8 cellular contexts compared by ENCODE assay signal in the genomic region with DNA sequence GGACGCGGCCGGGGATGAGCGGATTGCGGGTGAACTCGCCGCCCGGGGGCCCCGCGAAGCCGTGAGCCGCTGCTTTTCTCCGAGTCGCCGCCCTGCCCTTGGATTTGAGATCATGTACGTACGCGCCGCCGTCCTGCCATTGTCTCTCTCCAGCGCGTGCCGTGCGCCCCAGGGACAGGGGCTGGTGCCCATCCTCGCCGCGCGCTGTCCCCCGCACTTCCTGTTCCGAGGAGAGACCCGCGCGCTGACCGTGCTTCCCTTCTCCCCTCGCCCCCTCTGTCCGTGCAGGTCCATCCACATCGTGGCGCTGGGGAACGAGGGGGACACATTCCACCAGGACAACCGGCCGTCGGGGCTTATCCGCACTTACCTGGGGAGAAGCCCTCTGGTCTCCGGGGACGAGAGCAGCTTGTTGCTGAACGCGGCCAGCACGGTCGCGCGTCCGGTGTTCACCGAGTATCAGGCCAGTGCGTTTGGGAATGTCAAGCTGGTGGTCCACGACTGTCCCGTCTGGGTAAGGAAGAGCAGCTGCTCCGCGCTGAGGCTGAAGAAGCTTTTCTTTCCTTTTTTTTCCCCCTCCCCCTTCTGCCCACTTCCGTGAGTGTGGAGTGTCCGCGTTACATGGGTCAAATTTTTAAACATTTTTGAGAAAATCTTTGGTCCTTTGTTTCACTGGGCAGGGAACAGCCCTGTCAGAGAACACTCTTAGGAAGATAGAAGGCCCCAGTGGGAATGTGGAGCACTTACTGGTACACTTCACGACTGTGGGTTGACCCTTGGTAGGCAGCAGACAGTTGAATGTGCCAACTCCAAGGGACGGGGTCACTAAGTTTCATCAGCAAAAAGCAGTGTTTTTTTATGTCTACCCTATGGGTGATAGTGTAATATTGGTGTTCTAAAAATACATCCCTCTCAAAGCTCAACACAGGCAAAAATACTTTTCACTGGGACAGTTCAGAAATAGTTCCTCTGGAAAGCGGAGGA. TPM values are rescaled to one million over a fixed set of nuclear protein-coding genes. Genes with fewer than 3 reads are reported as not detected.
DNase-seq lines count a peak whose midpoint lies in the region; ATAC-seq and TF ChIP-seq lines count a peak whose summit lies in the region.

No MANE protein-coding gene starts in this region.

- peak overlapping the region; percentile 68 for H3K14ac ChIP-seq in trophoblast cell (ENCODE audit: low read length)

- H3K4me3 Mint-ChIP-seq in stimulated activated naive CD8-positive, alpha-beta T cell treated with anti-CD3 and anti-CD28 coated beads, Interleukin-15, Interleukin-2, amounts not matched to agents 100 ng/mL and 50 ng/mL, for 24 hours = peak overlapping the region; percentile 82

- H2BK5ac ChIP-seq in trophoblast cell (ENCODE audit: low read depth, low read length, poor library complexity) = peak overlapping the region; percentile 44

- H3K27ac ChIP-seq in OCI-LY1 (ENCODE audit: low read depth, low read length, poor library complexity, severe bottlenecking) = no peak overlapping the region
- H3K27ac ChIP-seq in heart left ventricle = peak overlapping the region; percentile 84 to 98 (median 94)
- H3K27ac ChIP-seq in trophoblast cell (ENCODE audit: low read depth, low read length) = peak overlapping the region; percentile 88

- no peak for ATAC-seq in stimulated activated naive CD8-positive, alpha-beta T cell treated with anti-CD3 and anti-CD28 coated beads, Interleukin-15, Interleukin-2, amounts not matched to agents 100 U/mL and 50 U/mL, for 24 hours
- peak; percentile 12 for ATAC-seq in HG02970 (IDR thresholded peaks at IDR 0.05; ENCODE audit: low FRiP score, unreplicated experiment)
- peak; percentile 52 to 57 for ATAC-seq in activated naive CD4-positive, alpha-beta T cell treated with anti-CD3 and anti-CD28 coated beads, Interleukin-2, amount 50 U/mL, for 72 hours
- peak; percentile 19 to 53 (median 37) for ATAC-seq in heart left ventricle

- H3K9ac ChIP-seq in OCI-LY1 (ENCODE audit: low read length) = no peak overlapping the region
- H3K9ac ChIP-seq in trophoblast cell (ENCODE audit: low read length) = peak overlapping the region; percentile 97

- peak overlapping the region; percentile 6 for H4K12ac ChIP-seq in trophoblast cell (ENCODE audit: low read depth, low read length)

- H3K18ac ChIP-seq in trophoblast cell (ENCODE audit: low read length) = peak overlapping the region; percentile 94

- TF ChIP-seq CTCF in OCI-LY1 (IDR thresholded peaks at IDR 0.05; ENCODE audit: low read length) (no peak), heart left ventricle (IDR thresholded peaks at IDR 0.05) (no peak)

- H3K4me1 ChIP-seq in OCI-LY1 (ENCODE audit: insufficient read depth, low read length, severe bottlenecking) (peaks cover 6% of the 10 kb centered on the region), heart left ventricle (peaks cover 0 to 70% (median 37%) of the 10 kb centered on the region in 12 donors), trophoblast cell (ENCODE audit: control insufficient read depth in 1 of 2, insufficient read depth in 2 of 2, low read length in 2 of 2) (peaks cover 0 to 12% of the 10 kb centered on the region in 2 experiments)

- H2BK120ac ChIP-seq in trophoblast cell (ENCODE audit: insufficient read depth, low read length, poor library complexity) = peak overlapping the region; percentile 64

- peak overlapping the region; percentile 0 for H2BK12ac ChIP-seq in trophoblast cell (ENCODE audit: low read length)

- no peaks in the 10 kb centered on the region for H3K9me2 ChIP-seq in OCI-LY1 (ENCODE audit: low read depth, low read length)

- peak overlapping the region; percentile 4 for H2AK5ac ChIP-seq in trophoblast cell (ENCODE audit: low read length)

- H3K36me3 ChIP-seq in OCI-LY1 (ENCODE audit: insufficient read depth, low read length) = no peaks in the 10 kb centered on the region
- peaks cover 0 to 8% (median 0%) of the 10 kb centered on the region in 9 donors for H3K36me3 ChIP-seq in heart left ventricle
- H3K36me3 ChIP-seq in trophoblast cell (ENCODE audit: control insufficient read depth in 1 of 2, insufficient read depth in 2 of 2, low read length in 2 of 2) = peaks cover 3 to 7% of the 10 kb centered on the region in 2 experiments

- H4K8ac ChIP-seq in trophoblast cell (ENCODE audit: low read depth, low read length) = peak overlapping the region; percentile 26

- no peaks in the 10 kb centered on the region for H3F3A ChIP-seq in OCI-LY1 (ENCODE audit: insufficient read depth, low read length)

- no peak for DNase-seq in stimulated activated naive CD8-positive, alpha-beta T cell treated with anti-CD3 and anti-CD28 coated beads, Interleukin-15, Interleukin-2, amounts not matched to agents 100 U/mL and 50 U/mL, for 24 hours
- peak; percentile 43 to 58 for DNase-seq in activated naive CD4-positive, alpha-beta T cell treated with anti-CD3 and anti-CD28 coated beads, Interleukin-2, amount 50 U/mL, for 72 hours (ENCODE audit: low spot score in 2 of 2)
- DNase-seq in heart left ventricle (peak; percentile 44 to 82 (median 52)), trophoblast cell (peak in 1 of 2 donors; percentile 28)
- no peak for DNase-seq in effector CD8-positive, alpha-beta T cell (lab: John Stamatoyannopoulos, UW)

- peak overlapping the region; percentile 65 for H3K27ac Mint-ChIP-seq in stimulated activated naive CD8-positive, alpha-beta T cell treated with anti-CD3 and anti-CD28 coated beads, Interleukin-15, Interleukin-2, amounts not matched to agents 100 ng/mL and 50 ng/mL, for 24 hours
- peak overlapping the region; percentile 2 to 85 for H3K27ac Mint-ChIP-seq in activated naive CD4-positive, alpha-beta T cell treated with anti-CD3 and anti-CD28 coated beads, Interleukin-2, amount 50 U/mL, for 72 hours

- TF ChIP-seq POLR2A in heart left ventricle (IDR thresholded peaks at IDR 0.05) = no peak

- H3K4me3 ChIP-seq in OCI-LY1 (ENCODE audit: low read depth, low read length, poor library complexity, severe bottlenecking) = peak overlapping the region; percentile 53
- peak overlapping the region; percentile 62 to 96 (median 76) for H3K4me3 ChIP-seq in heart left ventricle
- peak overlapping the region; percentile 96 for H3K4me3 ChIP-seq in trophoblast cell (ENCODE audit: low read depth, low read length)

- peak overlapping the region; percentile 73 for H4K91ac ChIP-seq in trophoblast cell (ENCODE audit: low read depth, low read length)

- H3K4me1 Mint-ChIP-seq in stimulated activated naive CD8-positive, alpha-beta T cell treated with anti-CD3 and anti-CD28 coated beads, Interleukin-15, Interleukin-2, amounts not matched to agents 100 ng/mL and 50 ng/mL, for 24 hours (ENCODE audit: low read depth) = peaks cover 35% of the 10 kb centered on the region

- intact Hi-C loops in heart left ventricle (cut with DNase I) = loop anchor here in 8 of 10 donors (1.0 to 5.0 kb wide), 8 partner anchors 40 to 115 kb away; a partner anchor contains a TSS

- peaks cover 21% of the 10 kb centered on the region for H3K79me1 ChIP-seq in trophoblast cell (ENCODE audit: low read length)

- H3K79me2 ChIP-seq in OCI-LY1 (ENCODE audit: insufficient read depth, low read length) (no peaks in the 10 kb centered on the region), trophoblast cell (ENCODE audit: control insufficient read depth, insufficient read depth, low read length, poor library complexity) (peaks cover 15% of the 10 kb centered on the region)

- H3K36me3 Mint-ChIP-seq in stimulated activated naive CD8-positive, alpha-beta T cell treated with anti-CD3 and anti-CD28 coated beads, Interleukin-15, Interleukin-2, amounts not matched to agents 100 ng/mL and 50 ng/mL, for 24 hours (ENCODE audit: low read depth) = no peaks in the 10 kb centered on the region
- H3K36me3 Mint-ChIP-seq in activated naive CD4-positive, alpha-beta T cell treated with anti-CD3 and anti-CD28 coated beads, Interleukin-2, amount 50 U/mL, for 72 hours = peaks cover 0 to 13% of the 10 kb centered on the region in 2 donors

- H3K4me2 ChIP-seq in OCI-LY1 (ENCODE audit: low read length) = peak overlapping the region; percentile 64
- peak overlapping the region; percentile 76 for H3K4me2 ChIP-seq in trophoblast cell (ENCODE audit: low read length)

- peaks cover 59% of the 10 kb centered on the region for H3K27me3 Mint-ChIP-seq in stimulated activated naive CD8-positive, alpha-beta T cell treated with anti-CD3 and anti-CD28 coated beads, Interleukin-15, Interleukin-2, amounts not matched to agents 100 ng/mL and 50 ng/mL, for 24 hours

- H2AFZ ChIP-seq in OCI-LY1 (ENCODE audit: low read length) = no peak overlapping the region
- peak overlapping the region; percentile 30 for H2AFZ ChIP-seq in trophoblast cell (ENCODE audit: insufficient read depth, low read length, poor library complexity)

- no peaks in the 10 kb centered on the region for H3K9me3 Mint-ChIP-seq in stimulated activated naive CD8-positive, alpha-beta T cell treated with anti-CD3 and anti-CD28 coated beads, Interleukin-15, Interleukin-2, amounts not matched to agents 100 ng/mL and 50 ng/mL, for 24 hours
- no peaks in the 10 kb centered on the region for H3K9me3 Mint-ChIP-seq in activated naive CD4-positive, alpha-beta T cell treated with anti-CD3 and anti-CD28 coated beads, Interleukin-2, amount 50 U/mL, for 72 hours

- H4K20me1 ChIP-seq in OCI-LY1 (ENCODE audit: insufficient read depth, low read length) = no peaks in the 10 kb centered on the region

- no peak overlapping the region for H3K23ac ChIP-seq in trophoblast cell (ENCODE audit: low read length)

- H3K9me3 ChIP-seq in OCI-LY1 (ENCODE audit: low read length) (no peaks in the 10 kb centered on the region), heart left ventricle (no peaks in the 10 kb centered on the region), trophoblast cell (ENCODE audit: insufficient read depth, low read depth, low read length) (no peaks in the 10 kb centered on the region)

- peak overlapping the region; percentile 46 for H3K4ac ChIP-seq in trophoblast cell (ENCODE audit: low read depth, low read length)

- 2 to 5% (median 2%) methylated on average over 30 to 64 of the region's 64 CpGs for WGBS in heart left ventricle, 4 donors
- WGBS in trophoblast cell (ENCODE audit: extremely low coverage, insufficient coverage, insufficient read length) = no CpG with 5 or more reads among the region's 64 CpGs

- H3K27me3 ChIP-seq in OCI-LY1 (ENCODE audit: insufficient read depth, low read length) (no peaks in the 10 kb centered on the region; the same call in 1 of the 2 replicates), heart left ventricle (no peaks in the 10 kb centered on the region), trophoblast cell (ENCODE audit: insufficient read depth, low read length) (no peaks in the 10 kb centered on the region)

RNA-seq across cellular contexts. Expression of a gene that starts 0.7 kb away (rescaled TPM):
- 1 to 10 TPM; 6.6 to 9.7 TPM for total RNA-seq in activated naive CD4-positive, alpha-beta T cell treated with anti-CD3 and anti-CD28 coated beads, Interleukin-2, amount 50 U/mL, for 72 hours
- 100 to 1,000 TPM in 2 of 9 donors, 10 to 100 TPM in 7; 62.9 to 116 (median 86.7) TPM for total RNA-seq in heart left ventricle
- polyA plus RNA-seq in heart left ventricle = 10 to 100 TPM; 24.3 to 30.2 TPM
- polyA plus RNA-seq in trophoblast cell (2013) = 333 and 351 TPM in 2 replicates

RNA-seq across cellular contexts. Expression of a gene that starts 49.1 kb away (rescaled TPM):
- not detected for total RNA-seq in activated naive CD4-positive, alpha-beta T cell treated with anti-CD3 and anti-CD28 coated beads, Interleukin-2, amount 50 U/mL, for 72 hours
- total RNA-seq in heart left ventricle = under 1 TPM in 2 of 9 donors, not detected in 7; 0.79 to 0.99 TPM
- under 1 TPM; 0.17 to 0.27 TPM for polyA plus RNA-seq in heart left ventricle
- polyA plus RNA-seq in trophoblast cell (2013) = 0.50 and 0.51 TPM in 2 replicates

Comparison
In these comparisons a context has a peak if more than half of its experiments do, and no peak if none do; other contexts are left out.
1. DNase-seq: peak in activated naive CD4-positive, alpha-beta T cell treated with anti-CD3 and anti-CD28 coated beads, Interleukin-2, amount 50 U/mL, for 72 hours (2 of 2) and heart left ventricle (5 of 5); none in stimulated activated naive CD8-positive, alpha-beta T cell treated with anti-CD3 and anti-CD28 coated beads, Interleukin-15, Interleukin-2, amounts not matched to agents 100 U/mL and 50 U/mL, for 24 hours (single experiment) and effector CD8-positive, alpha-beta T cell (single experiment).
2. RNA of a gene that starts 0.7 kb away (total RNA-seq): 62.9 to 116 TPM in heart left ventricle; 6.6 to 9.7 TPM in activated naive CD4-positive, alpha-beta T cell treated with anti-CD3 and anti-CD28 coated beads, Interleukin-2, amount 50 U/mL, for 72 hours; every median in the first group is over 4 times any median in the second.
3. Peak in every context shown above with its lines, with median percentiles within 50 percentile points of each other: H3K4me3 ChIP-seq.